ENCODE assay signal across 7 cellular contexts in the genomic region with DNA sequence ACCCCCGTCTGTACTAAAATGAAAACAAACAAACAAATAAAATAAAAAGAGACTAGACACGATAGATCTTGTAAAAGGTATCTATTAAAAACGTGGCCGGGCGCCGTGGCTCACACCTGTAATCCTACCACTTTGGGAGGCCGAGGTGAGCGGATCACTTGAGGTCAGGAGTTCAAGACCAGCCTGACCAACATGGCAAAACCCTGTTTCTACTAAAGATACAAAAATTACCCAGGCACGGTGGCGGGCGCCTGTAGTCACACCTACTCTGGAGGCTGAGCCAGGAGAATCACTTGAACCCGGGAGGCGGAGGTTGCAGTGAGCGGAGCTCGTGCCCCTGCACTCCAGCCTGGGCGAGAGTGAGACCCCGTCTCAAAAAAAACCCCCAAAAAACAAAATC. TPM values are rescaled to one million over a fixed set of nuclear protein-coding genes. Genes with fewer than 3 reads are reported as not detected.
DNase-seq lines count a peak whose midpoint lies in the region; ATAC-seq, FAIRE-seq and TF ChIP-seq lines count a peak whose summit lies in the region.
"Not testable (repeated sequence)": the region's sequence is repeated elsewhere in the genome, so short reads cannot be mapped to it uniquely, and the experiment has no call there.

No MANE protein-coding gene starts in this region.

- not testable (repeated sequence) for ATAC-seq in stimulated activated memory B cell treated with anti-CD40 and anti-IgM and Interleukin-4, amounts not matched to agents 10 μg/mL and 1 μg/mL and 100 μg/mL, for 72 hours

- not testable (repeated sequence) for H3F3A ChIP-seq in neural cell (ENCODE audit: insufficient read depth, low read length, poor library complexity, severe bottlenecking)

- not testable (repeated sequence) for H3K23ac ChIP-seq in H9 (ENCODE audit: insufficient read length, low read depth, low read length); H1 (ENCODE audit: insufficient read length)

- not testable (repeated sequence) for H4K8ac ChIP-seq in H9 (replicated peaks; ENCODE audit: insufficient read length, low read depth, low read length); H1 (ENCODE audit: extremely low read depth, insufficient read depth, low read length)

- H3K27me3 ChIP-seq in H9 (ENCODE audit: insufficient read depth, low read length); H1 (replicated peaks in 1 of 4; ENCODE audit: control insufficient read depth in 3 of 4, extremely low read depth in 1 of 4, insufficient read depth in 3 of 4, low read length in 3 of 4); neural cell (ENCODE audit: insufficient read depth, low read depth, low read length): not testable (repeated sequence)

- not testable (repeated sequence) for H3K4ac ChIP-seq in H9 (ENCODE audit: low read depth, low read length); H1 (replicated peaks; ENCODE audit: insufficient read length, low read depth, low read length)

- H3K56ac ChIP-seq in H9 (ENCODE audit: insufficient read length, low read depth, low read length); H1 (replicated peaks; ENCODE audit: insufficient read length, low read depth, low read length): not testable (repeated sequence)

- not testable (repeated sequence) for H2BK120ac ChIP-seq in H9 (ENCODE audit: low read depth, low read length, poor library complexity, severe bottlenecking); H1 (replicated peaks; ENCODE audit: low read depth, low read length)

- peaks cover 10% of the 10 kb centered on the region for H3K27me3 Mint-ChIP-seq in H9 (ENCODE audit: low read depth)
- peaks cover 44% of the 10 kb centered on the region for H3K27me3 Mint-ChIP-seq in T-helper 2 cell treated with Interferon-gamma antibody and Interleukin-4, amounts not matched to agents 5 μg/mL and 100 μg/mL, for 36 hours (ENCODE audit: low read depth)
- H3K27me3 Mint-ChIP-seq in activated naive CD4-positive, alpha-beta T cell treated with anti-CD3 and anti-CD28 coated beads for 36 hours (ENCODE audit: low read depth) = peaks cover 28% of the 10 kb centered on the region
- H3K27me3 Mint-ChIP-seq in immature natural killer cell (ENCODE audit: low read depth in 3 of 3) = peaks cover 2 to 12% (median 6%) of the 10 kb centered on the region in 3 donors
- H3K27me3 Mint-ChIP-seq in stimulated activated memory B cell treated with anti-CD40 and anti-IgM and Interleukin-4, amounts not matched to agents 10 μg/mL and 1 μg/mL and 100 μg/mL, for 72 hours = not testable (repeated sequence)

- not testable (repeated sequence) for H3K9me3 ChIP-seq in H9 (ENCODE audit: control insufficient read depth, low read depth, low read length); H1 (ENCODE audit: insufficient read depth in 2 of 2, low read depth in 1 of 2, low read length in 1 of 2); neural cell (ENCODE audit: low read length)

- H2AK5ac ChIP-seq in H9 (ENCODE audit: insufficient read length, low read length); H1 (ENCODE audit: low read depth, low read length): not testable (repeated sequence)

- H4K5ac ChIP-seq in H9 (ENCODE audit: insufficient read length, low read depth, low read length); H1 (ENCODE audit: insufficient read length, low read depth, low read length): not testable (repeated sequence)

- peak overlapping the region; percentile 66 to 78 for H3K4me3 Mint-ChIP-seq in H9
- H3K4me3 Mint-ChIP-seq in T-helper 2 cell treated with Interferon-gamma antibody and Interleukin-4, amounts not matched to agents 5 μg/mL and 100 μg/mL, for 36 hours = peak overlapping the region; percentile 72
- H3K4me3 Mint-ChIP-seq in activated naive CD4-positive, alpha-beta T cell treated with anti-CD3 and anti-CD28 coated beads for 36 hours = peak overlapping the region; percentile 65
- peak overlapping the region; percentile 69 to 78 (median 75) for H3K4me3 Mint-ChIP-seq in immature natural killer cell
- H3K4me3 Mint-ChIP-seq in stimulated activated memory B cell treated with anti-CD40 and anti-IgM and Interleukin-4, amounts not matched to agents 10 μg/mL and 1 μg/mL and 100 μg/mL, for 72 hours = peak overlapping the region; percentile 72

- WGBS in H9 (ENCODE audit: extremely low coverage, insufficient read length, low lambda C conversion rate) = no CpG with 5 or more reads among the region's 17 CpGs
- 95% methylated on average over 17 of the region's 17 CpGs; no CpG with 5 or more reads in 1 of the 2 experiments for WGBS in H1 (ENCODE audit: extremely low coverage in 1 of 2, insufficient coverage in 1 of 2, insufficient read length in 1 of 2, insufficient replicate concordance in 2 of 2, low coverage in 1 of 2, low lambda C conversion rate in 2 of 2, missing lambda C conversion rate in 1 of 2), 2 experiments

- not testable (repeated sequence) for TF ChIP-seq CTCF in H9 (conservative IDR thresholded peaks at IDR 0.05); H1 (IDR thresholded peaks at IDR 0.05; ENCODE audit: control extremely low read depth in 1 of 3, insufficient read depth in 1 of 3, low read depth in 1 of 3, low read length in 3 of 3); neural cell (IDR thresholded peaks at IDR 0.05; ENCODE audit: poor library complexity, severe bottlenecking)

- H3K4me1 Mint-ChIP-seq in H9 (peaks cover 21 to 23% of the 10 kb centered on the region in 2 experiments), immature natural killer cell (peaks cover 9 to 14% of the 10 kb centered on the region in 2 donors)
- H3K4me1 Mint-ChIP-seq in T-helper 2 cell treated with Interferon-gamma antibody and Interleukin-4, amounts not matched to agents 5 μg/mL and 100 μg/mL, for 36 hours (ENCODE audit: low read depth) = peaks cover 10% of the 10 kb centered on the region
- not testable (repeated sequence) for H3K4me1 Mint-ChIP-seq in activated naive CD4-positive, alpha-beta T cell treated with anti-CD3 and anti-CD28 coated beads for 36 hours (ENCODE audit: low read depth); stimulated activated memory B cell treated with anti-CD40 and anti-IgM and Interleukin-4, amounts not matched to agents 10 μg/mL and 1 μg/mL and 100 μg/mL, for 72 hours

- H3K27ac Mint-ChIP-seq in H9; T-helper 2 cell treated with Interferon-gamma antibody and Interleukin-4, amounts not matched to agents 5 μg/mL and 100 μg/mL, for 36 hours; activated naive CD4-positive, alpha-beta T cell treated with anti-CD3 and anti-CD28 coated beads for 36 hours; immature natural killer cell; stimulated activated memory B cell treated with anti-CD40 and anti-IgM and Interleukin-4, amounts not matched to agents 10 μg/mL and 1 μg/mL and 100 μg/mL, for 72 hours: not testable (repeated sequence)

- not testable (repeated sequence) for FAIRE-seq in H1 (lab: Jason Lieb, UNC)

- H3K4me3 ChIP-seq in H1 (ENCODE audit: extremely low read depth in 1 of 4, insufficient read depth in 2 of 4, low read depth in 3 of 4, low read length in 4 of 4) (peak overlapping the region in 3 of 4 experiments; percentile 73 to 92 (median 76); a peak in 5 of 8 replicates), neural cell (ENCODE audit: low read length) (peak overlapping the region; percentile 99)

- POLR2A ChIA-PET in H1 (lab: Charles Lee; ENCODE audit: partially characterized antibody) = interaction anchor here (1.5 kb wide), 1 partner anchor 352 kb away, joined by 3 read pairs; no protein-coding TSS in a partner anchor

- H3K14ac ChIP-seq in H9 (ENCODE audit: insufficient read depth, low read length); H1 (ENCODE audit: insufficient read length): not testable (repeated sequence)

- not testable (repeated sequence) for H3K18ac ChIP-seq in H9 (ENCODE audit: insufficient read length, low read depth, low read length); H1 (ENCODE audit: extremely low read depth, low read length)

- not testable (repeated sequence) for H3K27ac ChIP-seq in H9 (ENCODE audit: insufficient read length, low read depth, low read length); H1 (ENCODE audit: low read depth, low read length); neural cell (ENCODE audit: low read length)

- not testable (repeated sequence) for H3K36me3 ChIP-seq in H1 (ENCODE audit: control insufficient read depth in 2 of 4, insufficient read depth in 4 of 4, low read length in 3 of 4); neural cell (ENCODE audit: insufficient read depth, low read length)

- peak overlapping the region; percentile 99 for H3K4me2 ChIP-seq in H9 (ENCODE audit: insufficient read depth, insufficient read length, low read length)
- peak overlapping the region; percentile 79 to 91 for H3K4me2 ChIP-seq in H1 (ENCODE audit: insufficient read depth in 1 of 2, low read depth in 2 of 2, low read length in 2 of 2)
- H3K4me2 ChIP-seq in neural cell (ENCODE audit: low read length) = not testable (repeated sequence)

- not testable (repeated sequence) for H2BK20ac ChIP-seq in H9 (ENCODE audit: low read depth, low read length, poor library complexity, severe bottlenecking); H1 (ENCODE audit: low read length)

- not testable (repeated sequence) for H3K9ac ChIP-seq in H9 (ENCODE audit: extremely low read depth, insufficient read length, low read length); H1 (replicated peaks in 1 of 4; ENCODE audit: extremely low read depth in 1 of 4, low read depth in 3 of 4, low read length in 3 of 4); neural cell (ENCODE audit: low read length)

- H3K9me3 Mint-ChIP-seq in H9; T-helper 2 cell treated with Interferon-gamma antibody and Interleukin-4, amounts not matched to agents 5 μg/mL and 100 μg/mL, for 36 hours; activated naive CD4-positive, alpha-beta T cell treated with anti-CD3 and anti-CD28 coated beads for 36 hours; immature natural killer cell; stimulated activated memory B cell treated with anti-CD40 and anti-IgM and Interleukin-4, amounts not matched to agents 10 μg/mL and 1 μg/mL and 100 μg/mL, for 72 hours: not testable (repeated sequence)

- H2BK5ac ChIP-seq in H9 (ENCODE audit: insufficient read length, low read length); H1 (ENCODE audit: low read depth, low read length): not testable (repeated sequence)

- not testable (repeated sequence) for DNase-seq in H9; T-helper 2 cell treated with Interferon-gamma antibody and Interleukin-4, amounts not matched to agents 5 μg/mL and 100 μg/mL, for 36 hours (ENCODE audit: low spot score); activated naive CD4-positive, alpha-beta T cell treated with anti-CD3 and anti-CD28 coated beads for 36 hours; H1 (ENCODE audit: low read depth in 1 of 2, low spot score in 2 of 2); immature natural killer cell

- H3K36me3 Mint-ChIP-seq in H9 (ENCODE audit: insufficient read depth in 1 of 3, low read depth in 3 of 3); T-helper 2 cell treated with Interferon-gamma antibody and Interleukin-4, amounts not matched to agents 5 μg/mL and 100 μg/mL, for 36 hours (ENCODE audit: low read depth); activated naive CD4-positive, alpha-beta T cell treated with anti-CD3 and anti-CD28 coated beads for 36 hours (ENCODE audit: low read depth); immature natural killer cell; stimulated activated memory B cell treated with anti-CD40 and anti-IgM and Interleukin-4, amounts not matched to agents 10 μg/mL and 1 μg/mL and 100 μg/mL, for 72 hours: not testable (repeated sequence)

- H3K23me2 ChIP-seq in H9 (ENCODE audit: insufficient read length, low read depth, low read length, poor library complexity, severe bottlenecking) = peaks cover 13% of the 10 kb centered on the region
- H3K23me2 ChIP-seq in H1 (ENCODE audit: low read depth, low read length) = peaks cover 12% of the 10 kb centered on the region

- TF ChIP-seq POLR2A in H1 (IDR thresholded peaks at IDR 0.05; ENCODE audit: control extremely low read depth in 1 of 2, low read depth in 2 of 2, low read length in 2 of 2) = not testable (repeated sequence)

- CTCF ChIA-PET in activated naive CD4-positive, alpha-beta T cell treated with anti-CD3 and anti-CD28 coated beads for 36 hours (lab: Charles Lee) = interaction anchor here (0.7 kb wide), 1 partner anchor 183 kb away, joined by 3 read pairs; no protein-coding TSS in a partner anchor
- CTCF ChIA-PET in H1 (lab: Charles Lee; ENCODE audit: partially characterized antibody) = interaction anchor here (1.0 to 2.8 kb wide), 9 partner anchors 9 to 416 kb away, joined by 3 to 17 read pairs (median 4); no protein-coding TSS in a partner anchor

- not testable (repeated sequence) for H2BK12ac ChIP-seq in H9 (ENCODE audit: insufficient read length, low read depth, low read length); H1 (ENCODE audit: low read depth, low read length)

- not testable (repeated sequence) for H3K79me2 ChIP-seq in H9 (ENCODE audit: insufficient read depth, low read length)
- H3K79me2 ChIP-seq in H1 (ENCODE audit: control insufficient read depth in 1 of 2, insufficient read depth in 2 of 2, low read length in 2 of 2) (peaks cover 4 to 15% of the 10 kb centered on the region in 2 experiments; a peak in 3 of 4 replicates), neural cell (replicated peaks; ENCODE audit: insufficient read depth, low read length) (peaks cover 30% of the 10 kb centered on the region)

- H3K9me2 ChIP-seq in neural cell (ENCODE audit: insufficient read depth, low read length) = not testable (repeated sequence)

- TF ChIP-seq EP300 in H1 (IDR thresholded peaks at IDR 0.05; ENCODE audit: borderline replicate concordance in 1 of 2, low read depth in 2 of 2, low read length in 2 of 2); neural cell (conservative IDR thresholded peaks at IDR 0.05; ENCODE audit: poor library complexity, severe bottlenecking): not testable (repeated sequence)

- not testable (repeated sequence) for H4K91ac ChIP-seq in H9 (ENCODE audit: insufficient read length, low read depth, low read length); H1 (replicated peaks; ENCODE audit: insufficient read length, low read length)

- TF ChIP-seq RAD21 in H1 (IDR thresholded peaks at IDR 0.05 in 1 of 2, conservative IDR thresholded peaks at IDR 0.05 in 1 of 2; ENCODE audit: low read depth in 2 of 2, low read length in 2 of 2); neural cell (conservative IDR thresholded peaks at IDR 0.05): not testable (repeated sequence)

- H2AFZ ChIP-seq in H9 (ENCODE audit: low read length); H1 (ENCODE audit: low read length); neural cell (ENCODE audit: low read depth, low read length): not testable (repeated sequence)

- intact Hi-C loops in activated naive CD4-positive, alpha-beta T cell treated with anti-CD3 and anti-CD28 coated beads for 36 hours (cut with micrococcal nuclease) = loop anchor here (5.0 to 10.0 kb wide), 3 partner anchors 60 to 855 kb away; no protein-coding TSS in a partner anchor

- not testable (repeated sequence) for H3K4me1 ChIP-seq in H9 (ENCODE audit: insufficient read depth, low read length); H1 (replicated peaks in 1 of 4; ENCODE audit: control insufficient read depth in 3 of 4, insufficient read depth in 4 of 4, low read length in 3 of 4)

- H3K79me1 ChIP-seq in H9 (ENCODE audit: insufficient read depth, low read depth, low read length, poor library complexity, severe bottlenecking); H1 (ENCODE audit: low read depth, low read length): not testable (repeated sequence)

- not testable (repeated sequence) for H2BK15ac ChIP-seq in H9 (ENCODE audit: low read depth, low read length); H1 (ENCODE audit: low read length)

- not testable (repeated sequence) for H4K20me1 ChIP-seq in H9 (ENCODE audit: control insufficient read depth, insufficient read depth, insufficient read length); H1 (replicated peaks in 1 of 2; ENCODE audit: control insufficient read depth in 1 of 2, insufficient read depth in 2 of 2, low read length in 2 of 2); neural cell (ENCODE audit: insufficient read depth)

- not testable (repeated sequence) for H3T11ph ChIP-seq in H9 (ENCODE audit: low read length)

RNA-seq across cellular contexts. Expression of a gene that starts 1.8 kb away (rescaled TPM):
- 3.4 and 4.8 TPM in 2 replicates for total RNA-seq in H9 (2021)
- total RNA-seq in activated naive CD4-positive, alpha-beta T cell treated with anti-CD3 and anti-CD28 coated beads for 36 hours = under 1 TPM in 1 of 2 experiments, not detected in 1; 0.02 TPM
- 5.5 and 7.3 TPM in 2 replicates for total RNA-seq in H1 (2021; fragmentation: NEBNext Ultra II Directional; extraction: Animal tissue kit (Norgen Biotek cat#: 25700))
- 2.5 and 3.2 TPM in 2 replicates for polyA plus RNA-seq in H1 (2011; rRNA removed)
- 2.2 TPM for polyA plus RNA-seq in H1 (2011; cell fraction: cytosol; rRNA removed)
- polyA plus RNA-seq in H1 (2011; cell fraction: nucleus; rRNA removed) = 7.3 TPM
- 3.1 to 3.7 TPM (median 3.5 TPM) in 4 replicates for polyA plus RNA-seq in H1 (2012, experiment 1 of 2)
- polyA plus RNA-seq in H1 (2012, experiment 2 of 2) = 0.25 TPM
- 5.0 TPM for polyA plus RNA-seq in H1 (2013, experiment 1 of 2)
- 4.6 TPM for polyA plus RNA-seq in H1 (2013, experiment 2 of 2)
- polyA minus RNA-seq in H1 (2011; rRNA and poly(A)+ RNA removed) = 10.0 and 14.0 TPM in 2 replicates
- 5.7 TPM for polyA minus RNA-seq in H1 (2011; cell fraction: cytosol; rRNA and poly(A)+ RNA removed)
- 19.5 TPM for polyA minus RNA-seq in H1 (2011; cell fraction: nucleus; rRNA and poly(A)+ RNA removed)
- under 1 TPM in 1 of 3 donors, not detected in 2; 0.02 TPM for polyA plus RNA-seq in immature natural killer cell
- polyA plus RNA-seq in neural cell = 4.8 and 30.9 TPM in 2 replicates
- polyA minus RNA-seq in neural cell = 34.1 and 75.2 TPM in 2 replicates
